In genomic region chr7:2560175-2560695, GRCh38 we compare ENCODE assay signal across 8 cellular contexts. TPM values are rescaled to one million over a fixed set of nuclear protein-coding genes. Genes with fewer than 3 reads are reported as not detected.
DNase-seq lines count a peak whose midpoint lies in the region; FAIRE-seq and TF ChIP-seq lines count a peak whose summit lies in the region.
"Had no signal": no experiment of that assay in that cellular context is flagged by ENCODE, and none has a peak within 500 bp of the region (broad histone marks: within the 10 kb centered on the region; RNA-seq: fewer than 3 reads in every experiment).

No MANE protein-coding gene starts in this region.

- H3K27me3 ChIP-seq in endodermal cell (ENCODE audit: control insufficient read depth, insufficient read depth, low read length, poor library complexity, severe bottlenecking) (no peaks in the 10 kb centered on the region), sigmoid colon (no peaks in the 10 kb centered on the region)

- H3K27ac ChIP-seq in endodermal cell (ENCODE audit: low read depth, low read length) (no peak overlapping the region), sigmoid colon (peak overlapping the region in 2 of 4 donors; percentile 15 to 69)

- H3K9me3 Mint-ChIP-seq in endodermal cell, result no peaks in the 10 kb centered on the region

- H3K27me3 Mint-ChIP-seq in endodermal cell (ENCODE audit: insufficient read depth), result no peaks in the 10 kb centered on the region

- intact Hi-C loops in sigmoid colon (cut with DNase I), result no loop called here

- no peak overlapping the region for H3K27ac Mint-ChIP-seq in endodermal cell

- H3K4me3 ChIP-seq in endodermal cell (ENCODE audit: low read length) (peak overlapping the region; percentile 88), sigmoid colon (peak overlapping the region in 3 of 4 donors; percentile 54 to 100 (median 95))

- H3K9me3 ChIP-seq in endodermal cell (ENCODE audit: control insufficient read depth, low read length) (no peaks in the 10 kb centered on the region), sigmoid colon (no peaks in the 10 kb centered on the region)

- peak; percentile 52 for TF ChIP-seq CTCF in endodermal cell (conservative IDR thresholded peaks at IDR 0.05)
- TF ChIP-seq CTCF in sigmoid colon (IDR thresholded peaks at IDR 0.05), result no peak

- H3K4me1 ChIP-seq in endodermal cell (ENCODE audit: control insufficient read depth, insufficient read depth, low read length) (no peaks in the 10 kb centered on the region), sigmoid colon (peaks cover 0 to 28% (median 23%) of the 10 kb centered on the region in 4 donors)

- FAIRE-seq in RCC 7860 (lab: Jason Lieb, UNC), result no peak
- FAIRE-seq: endothelial cell of umbilical vein had no signal

- no peak overlapping the region for H3K9ac ChIP-seq in endodermal cell (ENCODE audit: extremely low read depth, low read length, poor library complexity, severe bottlenecking)

- peaks cover 15% of the 10 kb centered on the region for H3K36me3 Mint-ChIP-seq in endodermal cell (ENCODE audit: low read depth)

- peak overlapping the region; percentile 62 for H3K4me3 Mint-ChIP-seq in endodermal cell

- no peak for TF ChIP-seq EP300 in sigmoid colon (IDR thresholded peaks at IDR 0.05)

- peaks cover 4% of the 10 kb centered on the region for H3K4me1 Mint-ChIP-seq in endodermal cell

- WGBS in endodermal cell (ENCODE audit: insufficient coverage in 1 of 2, insufficient read length in 1 of 2), 2 experiments, result 96 to 97% methylated on average over 5 to 9 of the region's 9 CpGs
- WGBS in sigmoid colon, 2 donors, result 74 to 89% methylated on average over 9 of the region's 9 CpGs

- H3K36me3 ChIP-seq in endodermal cell (ENCODE audit: control insufficient read depth, insufficient read depth, low read length), result peaks cover 7% of the 10 kb centered on the region
- H3K36me3 ChIP-seq in sigmoid colon, result no peaks in the 10 kb centered on the region

- no peak for TF ChIP-seq POLR2A in sigmoid colon (IDR thresholded peaks at IDR 0.05)

- DNase-seq in ELR (ENCODE audit: low read depth) (peak; percentile 52), NCI-H69 (lab: John Stamatoyannopoulos, UW) (peak; percentile 29), endodermal cell (no peak), sigmoid colon (no peak), T-helper 9 cell (no peak), NCI-H1436 treated with DMSO at 0.1 percent for 48 hours (lab: John Stamatoyannopoulos, UW) (no peak), RCC 7860 (ENCODE audit: low spot score) (no peak)

RNA-seq across cellular contexts. Expression of gene IQCE, which starts 1.5 kb away (rescaled TPM):
- 10 to 100 TPM; 15.4 to 20.8 TPM for total RNA-seq in endodermal cell
- polyA plus RNA-seq in endodermal cell (2013, experiment 1 of 2), result 15.7 TPM
- 13.5 TPM for polyA plus RNA-seq in endodermal cell (2013, experiment 2 of 2)
- 10 to 100 TPM in 2 of 4 donors, 1 to 10 TPM in 2; 6.4 to 22.4 (median 11.8) TPM for total RNA-seq in sigmoid colon
- 10 to 100 TPM in 1 of 3 donors, 1 to 10 TPM in 2; 8.1 to 19.6 (median 9.6) TPM for polyA plus RNA-seq in sigmoid colon

RNA-seq across cellular contexts. Expression of gene BRAT1, which starts 4.9 kb away (rescaled TPM):
- total RNA-seq in endodermal cell (10 to 100 TPM; 42.1 to 42.7 TPM), sigmoid colon (10 to 100 TPM; 17.8 to 24.6 (median 22.1) TPM)
- 46.3 TPM for polyA plus RNA-seq in endodermal cell (2013, experiment 1 of 2)
- polyA plus RNA-seq in endodermal cell (2013, experiment 2 of 2), result 42.2 TPM
- 10 to 100 TPM in 2 of 3 donors, 1 to 10 TPM in 1; 9.6 to 25.9 (median 11.3) TPM for polyA plus RNA-seq in sigmoid colon

RNA-seq across cellular contexts. Expression of gene LFNG, which starts 40.7 kb away (rescaled TPM):
- 10 to 100 TPM; 16.0 to 47.2 TPM for total RNA-seq in endodermal cell
- polyA plus RNA-seq in endodermal cell (2013, experiment 1 of 2), result 54.6 TPM
- 43.4 TPM for polyA plus RNA-seq in endodermal cell (2013, experiment 2 of 2)
- 1 to 10 TPM; 1.8 to 5.8 (median 5.3) TPM for total RNA-seq in sigmoid colon
- 10 to 100 TPM in 2 of 3 donors, 1 to 10 TPM in 1; 9.2 to 34.5 (median 14.4) TPM for polyA plus RNA-seq in sigmoid colon

Comparison
In these comparisons a context has a peak if more than half of its experiments do, and no peak if none do; other contexts are left out.
1. DNase-seq: peak in ELR (single experiment) and NCI-H69 (single experiment); none in endodermal cell (single experiment), sigmoid colon (single experiment), T-helper 9 cell (single experiment), NCI-H1436 treated with DMSO at 0.1 percent for 48 hours (single experiment) and RCC 7860 (single experiment).